In genomic region chr6:28969129-28969528, GRCh38 we compare ENCODE assay signal across 20 cellular contexts. TPM values are rescaled to one million over a fixed set of nuclear protein-coding genes. Genes with fewer than 3 reads are reported as not detected.
DNase-seq lines count a peak whose midpoint lies in the region; ATAC-seq and TF ChIP-seq lines count a peak whose summit lies in the region.
"Had no signal": no experiment of that assay in that cellular context is flagged by ENCODE, and none has a peak within 500 bp of the region (broad histone marks: within the 10 kb centered on the region; RNA-seq: fewer than 3 reads in every experiment).

No MANE protein-coding gene starts in this region.

- no peak overlapping the region for H3K4me3 Mint-ChIP-seq in WTC11
- H3K4me3 Mint-ChIP-seq in endothelial cell (ENCODE audit: unreplicated experiment): peak overlapping the region; percentile 45
- no peak overlapping the region for H3K4me3 Mint-ChIP-seq in natural killer cell treated with Interleukin-12 subunit alpha and Interleukin-12 subunit beta and Interleukin-15 and Interleukin-18, amount 100 ng/mL, for 72 hours
- H3K4me3 Mint-ChIP-seq: CD14-positive monocyte had no signal

- H3K9me3 ChIP-seq in osteoblast (ENCODE audit: low read depth, low read length) (no peaks in the 10 kb centered on the region), ovary (peaks cover 0 to 7% of the 10 kb centered on the region in 2 donors)
- H3K9me3 ChIP-seq: MG63 had no signal

- TF ChIP-seq CTCF in WTC11 (IDR thresholded peaks at IDR 0.05) (no peak), endothelial cell (IDR thresholded peaks at IDR 0.05; ENCODE audit: unreplicated experiment) (no peak), osteoblast (IDR thresholded peaks at IDR 0.05; ENCODE audit: extremely low read depth, low read depth, low read length) (peak; percentile 23), ovary (IDR thresholded peaks at IDR 0.05) (no peak)

- peaks cover 12% of the 10 kb centered on the region for H3K27me3 Mint-ChIP-seq in WTC11 (ENCODE audit: low read depth)
- H3K27me3 Mint-ChIP-seq in endothelial cell (ENCODE audit: unreplicated experiment): peaks cover 4% of the 10 kb centered on the region
- peaks cover 30 to 36% of the 10 kb centered on the region in 2 donors for H3K27me3 Mint-ChIP-seq in natural killer cell treated with Interleukin-12 subunit alpha and Interleukin-12 subunit beta and Interleukin-15 and Interleukin-18, amount 100 ng/mL, for 72 hours

- H3K4me1 ChIP-seq in osteoblast (ENCODE audit: insufficient read depth, low read length) (no peaks in the 10 kb centered on the region), ovary (ENCODE audit: insufficient read depth) (no peaks in the 10 kb centered on the region)
- H3K4me1 ChIP-seq: Peyer's patch had no signal

- H3K4me2 ChIP-seq in osteoblast (ENCODE audit: insufficient read depth, low read length): no peak overlapping the region

- H3K4me1 Mint-ChIP-seq in WTC11: no peaks in the 10 kb centered on the region
- H3K4me1 Mint-ChIP-seq in endothelial cell (ENCODE audit: unreplicated experiment): peaks cover 2% of the 10 kb centered on the region
- no peaks in the 10 kb centered on the region for H3K4me1 Mint-ChIP-seq in natural killer cell treated with Interleukin-12 subunit alpha and Interleukin-12 subunit beta and Interleukin-15 and Interleukin-18, amount 100 ng/mL, for 72 hours (ENCODE audit: low read depth in 2 of 2)
- H3K4me1 Mint-ChIP-seq: CD14-positive monocyte had no signal

- 69 to 73% (median 73%) methylated on average over 15 of the region's 15 CpGs for WGBS in ovary, 3 donors

- H3K4me3 ChIP-seq in H7 (ENCODE audit: insufficient read depth, low read depth, low read length) (no peak overlapping the region), osteoblast (ENCODE audit: insufficient read depth, low read length) (no peak overlapping the region), ovary (no peak overlapping the region)
- H3K4me3 ChIP-seq: MG63, Peyer's patch had no signal

- POLR2A ChIA-PET in WTC11 (lab: Charles Lee): no interaction called here

- no peak for TF ChIP-seq EP300 in ovary (IDR thresholded peaks at IDR 0.05)

- peak; percentile 49 for DNase-seq in H7
- DNase-seq in WTC11 (ENCODE audit: low spot score): peak; percentile 78
- no peak for DNase-seq in endothelial cell (ENCODE audit: low spot score)
- DNase-seq in osteoblast (ENCODE audit: insufficient read length, low spot score, missing footprints): no peak
- no peak for DNase-seq in natural killer cell treated with Interleukin-12 subunit alpha and Interleukin-12 subunit beta and Interleukin-15 and Interleukin-18, amount 100 ng/mL, for 72 hours (ENCODE audit: low spot score)
- DNase-seq in GM19240 (ENCODE audit: insufficient read length, low spot score): no peak
- DNase-seq in ovary: no peak
- DNase-seq: AML-193, GDM1, IMR-90, Karpas-422, MG63, NCI-H1048, NCI-H1436, NCI-H1930, NCI-H446 treated with DMSO at 0.1 percent for 48 hours, Peyer's patch had no signal

- no peak for TF ChIP-seq POLR2A in ovary (IDR thresholded peaks at IDR 0.05)

- H3K36me3 ChIP-seq in H7 (replicated peaks; ENCODE audit: control insufficient read depth, insufficient read depth, low read length) (no peaks in the 10 kb centered on the region), osteoblast (ENCODE audit: insufficient read depth, low read length) (no peaks in the 10 kb centered on the region), ovary (no peaks in the 10 kb centered on the region)
- H3K36me3 ChIP-seq: MG63, Peyer's patch had no signal

- H3K27me3 ChIP-seq in H7 (ENCODE audit: control insufficient read depth, insufficient read depth, low read length) (no peaks in the 10 kb centered on the region), osteoblast (ENCODE audit: insufficient read depth, low read length) (no peaks in the 10 kb centered on the region), ovary (no peaks in the 10 kb centered on the region)
- H3K27me3 ChIP-seq: MG63, Peyer's patch had no signal

- H3K79me2 ChIP-seq in osteoblast (ENCODE audit: insufficient read depth, low read length): no peaks in the 10 kb centered on the region

- CTCF ChIA-PET in WTC11 (lab: Charles Lee): interaction anchor here (0.8 to 2.6 kb wide), 13 partner anchors 8 to 132 kb away, joined by 3 to 12 read pairs (median 4); partner anchors contain the start of gene TRIM27

- ATAC-seq in WTC11: peak; percentile 61
- ATAC-seq in natural killer cell treated with Interleukin-12 subunit alpha and Interleukin-12 subunit beta and Interleukin-15 and Interleukin-18, amount 100 ng/mL, for 72 hours: no peak
- ATAC-seq: Right ventricle myocardium inferior had no signal

- H3K27ac Mint-ChIP-seq in WTC11 (no peak overlapping the region), endothelial cell (ENCODE audit: unreplicated experiment) (no peak overlapping the region)
- no peak overlapping the region for H3K27ac Mint-ChIP-seq in natural killer cell treated with Interleukin-12 subunit alpha and Interleukin-12 subunit beta and Interleukin-15 and Interleukin-18, amount 100 ng/mL, for 72 hours
- H3K27ac Mint-ChIP-seq: CD14-positive monocyte had no signal

- peaks cover 15% of the 10 kb centered on the region for H3K36me3 Mint-ChIP-seq in WTC11
- H3K36me3 Mint-ChIP-seq in endothelial cell (ENCODE audit: low read depth, unreplicated experiment): no peaks in the 10 kb centered on the region
- H3K36me3 Mint-ChIP-seq in natural killer cell treated with Interleukin-12 subunit alpha and Interleukin-12 subunit beta and Interleukin-15 and Interleukin-18, amount 100 ng/mL, for 72 hours: no peaks in the 10 kb centered on the region
- H3K36me3 Mint-ChIP-seq: CD14-positive monocyte had no signal

- no peaks in the 10 kb centered on the region for H4K20me1 ChIP-seq in osteoblast (ENCODE audit: insufficient read depth, low read length)

- H2AFZ ChIP-seq in osteoblast (ENCODE audit: low read length): no peak overlapping the region

- H3K27ac ChIP-seq in osteoblast (ENCODE audit: low read depth, low read length) (no peak overlapping the region), ovary (no peak overlapping the region)
- H3K27ac ChIP-seq: Peyer's patch had no signal

- intact Hi-C loops in ovary (cut with DNase I): no loop called here

- H3K9me3 Mint-ChIP-seq in WTC11 (peaks cover 32% of the 10 kb centered on the region), endothelial cell (ENCODE audit: unreplicated experiment) (peaks cover 3% of the 10 kb centered on the region)
- H3K9me3 Mint-ChIP-seq in natural killer cell treated with Interleukin-12 subunit alpha and Interleukin-12 subunit beta and Interleukin-15 and Interleukin-18, amount 100 ng/mL, for 72 hours: no peaks in the 10 kb centered on the region

TF ChIP-seq in WTC11, 78 proteins besides CTCF, POLR2A, EP300 and RAD21:
- TF ChIP-seq ZNF121 (CRISPR knock-in tag; IDR thresholded peaks at IDR 0.05) (peak; percentile 60; the same call in 1 of the 2 replicates), TEAD1 (CRISPR knock-in tag; IDR thresholded peaks at IDR 0.05) (peak; percentile 26; the same call in 1 of the 2 replicates), E2F1 (CRISPR knock-in tag; IDR thresholded peaks at IDR 0.05) (no peak)

RNA-seq across cellular contexts. Expression of gene ZNF311, which starts 36.0 kb away (rescaled TPM):
- 1.4 and 2.8 TPM in 2 replicates for total RNA-seq in H7 (2014; rRNA removed; shearing (Covaris generic))
- total RNA-seq in WTC11 (2021) (2.0 to 3.7 TPM (median 3.4 TPM) in 3 replicates), endothelial cell (ENCODE audit: unreplicated experiment) (1.6 TPM), osteoblast (0.88 and 1.1 TPM in 2 replicates), ovary (1 to 10 TPM in 5 of 7 donors, under 1 TPM in 2; 0.34 to 3.3 (median 1.4) TPM)
- total RNA-seq in natural killer cell treated with Interleukin-12 subunit alpha and Interleukin-12 subunit beta and Interleukin-15 and Interleukin-18, amount 100 ng/mL, for 72 hours: under 1 TPM; 0.19 to 0.28 TPM
- 1 to 10 TPM; 1.4 to 1.7 TPM for polyA plus RNA-seq in ovary
- total RNA-seq: SK-MEL-5 had no signal

RNA-seq across cellular contexts. Expression of gene TRIM27, which starts 45.3 kb away (rescaled TPM):
- total RNA-seq in H7 (2014; rRNA removed; shearing (Covaris generic)): 98.8 and 100 TPM in 2 replicates
- total RNA-seq in WTC11 (2021): 65.8 to 79.8 TPM (median 68.3 TPM) in 3 replicates
- 82.8 TPM for total RNA-seq in endothelial cell (ENCODE audit: unreplicated experiment)
- total RNA-seq in osteoblast: 53.6 and 63.6 TPM in 2 replicates
- total RNA-seq in natural killer cell treated with Interleukin-12 subunit alpha and Interleukin-12 subunit beta and Interleukin-15 and Interleukin-18, amount 100 ng/mL, for 72 hours: 10 to 100 TPM; 49.1 to 74.0 TPM
- total RNA-seq in ovary: 10 to 100 TPM; 43.7 to 57.6 (median 48.8) TPM
- 10 to 100 TPM; 33.3 to 61.1 TPM for polyA plus RNA-seq in ovary

Comparison
In these comparisons a context has a peak if more than half of its experiments do, and no peak if none do; other contexts are left out.
1. DNase-seq: peak in H7 (single experiment) and WTC11 (single experiment); none in endothelial cell (single experiment), osteoblast (single experiment), natural killer cell treated with Interleukin-12 subunit alpha and Interleukin-12 subunit beta and Interleukin-15 and Interleukin-18, amount 100 ng/mL, for 72 hours (single experiment), GM19240 (single experiment) and ovary (0 of 5).